2 cellular contexts compared by ENCODE assay signal in genomic region chrX:53316121-53316859, GRCh38.
A peak's percentile ranks its signal among the peaks of the same experiment; 100 is the strongest.
TF ChIP-seq lines count a peak whose summit lies in the region.

No MANE protein-coding gene starts in this region.

TF ChIP-seq in HEK293, 187 proteins besides CTCF, POLR2A, EP300 and RAD21 (continued from another document):
- TF ChIP-seq ZNF639 (tag by site-specific recombination; IDR thresholded peaks at IDR 0.05) (no peak), ZNF692 (tag by site-specific recombination; IDR thresholded peaks at IDR 0.05) (no peak), GLIS1 (tag by site-specific recombination; IDR thresholded peaks at IDR 0.05) (peak; percentile 100), KLF9 (tag by site-specific recombination; IDR thresholded peaks at IDR 0.05; ENCODE audit: low read depth) (no peak), ZNF354C (tag by site-specific recombination; IDR thresholded peaks at IDR 0.05; ENCODE audit: borderline replicate concordance, low read depth) (no peak), ZNF530 (tag by site-specific recombination; IDR thresholded peaks at IDR 0.05; ENCODE audit: low read depth) (no peak), ZNF138 (tag by site-specific recombination; IDR thresholded peaks at IDR 0.05; ENCODE audit: borderline replicate concordance) (no peak), ZNF670 (tag by site-specific recombination; IDR thresholded peaks at IDR 0.05; ENCODE audit: low read depth) (no peak), ZNF830 (tag by site-specific recombination; IDR thresholded peaks at IDR 0.05; ENCODE audit: low read depth) (no peak), SCRT2 (tag by site-specific recombination; IDR thresholded peaks at IDR 0.05) (no peak), TCF7L2 (IDR thresholded peaks at IDR 0.05; ENCODE audit: borderline replicate concordance, low read depth, low read length) (no peak), HIC1 (tag by site-specific recombination; IDR thresholded peaks at IDR 0.05) (no peak), ZBTB7A (tag by site-specific recombination; IDR thresholded peaks at IDR 0.05; ENCODE audit: low read depth) (no peak), ZNF2 (tag by site-specific recombination; IDR thresholded peaks at IDR 0.05) (no peak), ZFP37 (tag by site-specific recombination; IDR thresholded peaks at IDR 0.05) (no peak), ZNF707 (tag by site-specific recombination; IDR thresholded peaks at IDR 0.05) (no peak), ZNF341 (tag by site-specific recombination; IDR thresholded peaks at IDR 0.05; ENCODE audit: low read depth) (no peak; the same call in 1 of the 2 replicates), ZNF629 (tag by site-specific recombination; IDR thresholded peaks at IDR 0.05) (no peak), ZNF624 (tag by site-specific recombination; IDR thresholded peaks at IDR 0.05) (no peak), EGR2 (tag by site-specific recombination; IDR thresholded peaks at IDR 0.05; ENCODE audit: low read depth) (peak; percentile 46; the same call in 1 of the 2 replicates), ZBTB49 (tag by site-specific recombination; IDR thresholded peaks at IDR 0.05; ENCODE audit: low read depth) (no peak), ZNF16 (tag by site-specific recombination; IDR thresholded peaks at IDR 0.05; ENCODE audit: low read depth) (no peak), ZNF473 (tag by site-specific recombination; IDR thresholded peaks at IDR 0.05) (no peak), ZNF366 (tag by site-specific recombination; conservative IDR thresholded peaks at IDR 0.05) (no peak), SCRT1 (tag by site-specific recombination; IDR thresholded peaks at IDR 0.05; ENCODE audit: borderline replicate concordance) (no peak), ZNF580 (tag by site-specific recombination; IDR thresholded peaks at IDR 0.05) (no peak)

TF ChIP-seq in K562, 482 proteins besides CTCF, POLR2A, EP300 and RAD21 (continued from another document and continues in another):
- no peak for TF ChIP-seq ZNF318 (IDR thresholded peaks at IDR 0.05; ENCODE audit: borderline replicate concordance in 1 of 2, low read depth in 1 of 2)
- TF ChIP-seq DLX4 (CRISPR knock-in tag; IDR thresholded peaks at IDR 0.05): no peak
- TF ChIP-seq DIDO1 (tag; IDR thresholded peaks at IDR 0.05; ENCODE audit: low read depth): no peak
- TF ChIP-seq FOXJ2 (tag; IDR thresholded peaks at IDR 0.05): no peak
- TF ChIP-seq ZNF41 (CRISPR knock-in tag; conservative IDR thresholded peaks at IDR 0.05): no peak
- TF ChIP-seq RFX5 (IDR thresholded peaks at IDR 0.05; ENCODE audit: low read depth, low read length): no peak
- no peak for TF ChIP-seq CHD7 (IDR thresholded peaks at IDR 0.05; ENCODE audit: low read depth, low read length)
- no peak for TF ChIP-seq ZNF280B (CRISPR knock-in tag; IDR thresholded peaks at IDR 0.05)
- peak; percentile 44 for TF ChIP-seq L3MBTL2 (IDR thresholded peaks at IDR 0.05)
- TF ChIP-seq SMARCB1 (IDR thresholded peaks at IDR 0.05; ENCODE audit: insufficient read length, low read depth): no peak
- TF ChIP-seq TAF1 (IDR thresholded peaks at IDR 0.05; ENCODE audit: control insufficient read depth, extremely low read depth, insufficient read depth, low read length, severe bottlenecking): no peak
- no peak for TF ChIP-seq NR4A1 (CRISPR knock-in tag; IDR thresholded peaks at IDR 0.05)
- TF ChIP-seq NR4A1 (tag; IDR thresholded peaks at IDR 0.05): no peak
- TF ChIP-seq ZFP30 (CRISPR knock-in tag; IDR thresholded peaks at IDR 0.05; ENCODE audit: borderline replicate concordance): no peak
- TF ChIP-seq MIER1 (IDR thresholded peaks at IDR 0.05; ENCODE audit: low read depth): no peak
- peak; percentile 43 for TF ChIP-seq VEZF1 (CRISPR knock-in tag; IDR thresholded peaks at IDR 0.05)
- TF ChIP-seq ZNF217 (CRISPR knock-in tag; IDR thresholded peaks at IDR 0.05): no peak
- TF ChIP-seq HNRNPH1 (optimal IDR thresholded peaks at IDR 0.05; ENCODE audit: low read depth, low read length): no peak
- TF ChIP-seq ZNF263 (CRISPR knock-in tag; IDR thresholded peaks at IDR 0.05; ENCODE audit: borderline replicate concordance): no peak
